In genomic region chr5:172740483-172741205, GRCh38 we compare ENCODE assay signal across 11 cellular contexts. TPM values are rescaled to one million over a fixed set of nuclear protein-coding genes. Genes with fewer than 3 reads are reported as not detected.
A peak's percentile ranks its signal among the peaks of the same experiment; 100 is the strongest.
DNase-seq lines count a peak whose midpoint lies in the region; ATAC-seq and TF ChIP-seq lines count a peak whose summit lies in the region.
"Had no signal": no experiment of that assay in that cellular context is flagged by ENCODE, and none has a peak within 500 bp of the region (broad histone marks: within the 10 kb centered on the region; RNA-seq: fewer than 3 reads in every experiment).

No MANE protein-coding gene starts in this region.

- dilution Hi-C loops in mammary epithelial cell (cut with HindIII; ENCODE audit: low sequenced_read_pairs), result no loop called here

- peak overlapping the region; percentile 73 for H3K9ac ChIP-seq in mammary epithelial cell (ENCODE audit: insufficient read depth, low read length)

- TF ChIP-seq CTCF in mammary epithelial cell (conservative IDR thresholded peaks at IDR 0.05 in 1 of 2, IDR thresholded peaks at IDR 0.05 in 1 of 2; ENCODE audit: extremely low read depth in 1 of 2, insufficient read depth in 1 of 2, low read depth in 1 of 2, low read length in 2 of 2) (no peak), lung (IDR thresholded peaks at IDR 0.05; ENCODE audit: control extremely low read depth, extremely low read depth) (no peak)

- H3K4me2 ChIP-seq in mammary epithelial cell (ENCODE audit: insufficient read depth, low read depth, low read length), result peak overlapping the region; percentile 10

- H3K4me3 ChIP-seq in mammary epithelial cell (replicated peaks in 1 of 3; ENCODE audit: insufficient read depth in 1 of 3, low read depth in 2 of 3, low read length in 3 of 3), result no peak overlapping the region
- no peak overlapping the region for H3K4me3 ChIP-seq in lung

- H3K79me2 ChIP-seq in mammary epithelial cell (ENCODE audit: insufficient read depth, low read length), result no peaks in the 10 kb centered on the region

- H3K4me1 ChIP-seq in mammary epithelial cell (ENCODE audit: insufficient read depth, low read length), result peaks cover 13% of the 10 kb centered on the region
- H3K4me1 ChIP-seq in lung (ENCODE audit: control insufficient read depth in 2 of 2, insufficient read depth in 2 of 2, low read length in 2 of 2), result peaks cover 0 to 10% of the 10 kb centered on the region in 2 donors

- H3K9me3 ChIP-seq in mammary epithelial cell (replicated peaks; ENCODE audit: insufficient read depth, low read length), result no peaks in the 10 kb centered on the region
- no peaks in the 10 kb centered on the region for H3K9me3 ChIP-seq in lung (ENCODE audit: control insufficient read depth in 2 of 2, insufficient read depth in 1 of 2, low read length in 1 of 2)

- H3K27ac ChIP-seq in mammary epithelial cell (ENCODE audit: insufficient read depth, low read depth, low read length) (peak overlapping the region; percentile 87), lung (ENCODE audit: low read depth in 1 of 2, low read length in 1 of 2) (peak overlapping the region; percentile 66 to 88)
- H3K27ac ChIP-seq: VCaP had no signal

- ATAC-seq in lung (ENCODE audit: insufficient read depth, low FRiP score), result peak; percentile 70
- ATAC-seq in HG03045 (IDR thresholded peaks at IDR 0.05; ENCODE audit: unreplicated experiment), result no peak
- no peak for ATAC-seq in GM18861 (IDR thresholded peaks at IDR 0.05; ENCODE audit: unreplicated experiment)

- H2AFZ ChIP-seq in mammary epithelial cell (ENCODE audit: low read depth, low read length), result no peak overlapping the region

- no peaks in the 10 kb centered on the region for H3K36me3 ChIP-seq in mammary epithelial cell (ENCODE audit: insufficient read depth, low read length)
- no peaks in the 10 kb centered on the region for H3K36me3 ChIP-seq in lung (ENCODE audit: control insufficient read depth in 2 of 2, insufficient read depth in 2 of 2, low read length in 2 of 2)

- TSS peak; percentile 99 for BruUV-seq in mammary epithelial cell (replicated peaks; lab: Mats Ljungman, UMichigan)

- no peaks in the 10 kb centered on the region for H4K20me1 ChIP-seq in mammary epithelial cell (ENCODE audit: insufficient read depth, low read length)

- intact Hi-C loops in mammary epithelial cell (cut with micrococcal nuclease), result loop anchor here (1.0 kb wide), 1 partner anchor 25 kb away; no protein-coding TSS in a partner anchor

- CTCF ChIA-PET in mammary epithelial cell (lab: Charles Lee; ENCODE audit: low non-redundant PET), result interaction anchor here (0.6 to 0.7 kb wide), 2 partner anchors 34 to 267 kb away, joined by 12 to 15 read pairs; no protein-coding TSS in a partner anchor

- H3K27me3 ChIP-seq in mammary epithelial cell (ENCODE audit: insufficient read depth, low read length) (no peaks in the 10 kb centered on the region), lung (ENCODE audit: control insufficient read depth, insufficient read depth) (no peaks in the 10 kb centered on the region)

- DNase-seq in NOMO-1 treated with DMSO at 0.1 percent for 48 hours (lab: John Stamatoyannopoulos, UW; ENCODE audit: unreplicated experiment), result peak; percentile 46
- no peak for DNase-seq in NOMO-1 treated with dmso at 0.1 percent for 144 hours (lab: John Stamatoyannopoulos, UW; ENCODE audit: unreplicated experiment)
- DNase-seq in mammary epithelial cell, result peak; percentile 92
- DNase-seq in lung (ENCODE audit: low spot score), result peak; percentile 71
- peak; percentile 72 for DNase-seq in ureter (ENCODE audit: low spot score)
- no peak for DNase-seq in NCI-H1105 (lab: John Stamatoyannopoulos, UW)
- DNase-seq: CD4-positive, CD25-positive, alpha-beta regulatory T cell; stimulated activated naive CD4-positive, alpha-beta T cell treated with Interleukin-2 at 50 U/mL for 16 hours had no signal

- in situ Hi-C loops in mammary epithelial cell (cut with MboI; ENCODE audit: low sequenced_read_pairs in 2 of 2), result no loop called here

- 14% methylated on average over 14 of the region's 15 CpGs for WGBS in mammary epithelial cell (ENCODE audit: low coverage, missing lambda C conversion rate)
- WGBS in lung, 2 donors, result 58 to 61% methylated on average over 15 of the region's 15 CpGs

RNA-seq across cellular contexts. Expression of gene DUSP1, which starts 30.4 kb away (rescaled TPM):
- total RNA-seq in mammary epithelial cell (10 to 100 TPM; 20.7 to 28.8 TPM), lung (100 to 1,000 TPM; 310 to 377 TPM), ureter (84.2 TPM)
- polyA plus RNA-seq in mammary epithelial cell (19.1 TPM), lung (1,000 to 10,000 TPM in 1 of 2 donors, 100 to 1,000 TPM in 1; 138 to 1,153 TPM)
- polyA minus RNA-seq in mammary epithelial cell, result 22.7 TPM

Comparison
In these comparisons a context has a peak if more than half of its experiments do, and no peak if none do; other contexts are left out.
1. DNase-seq: peak in NOMO-1 treated with DMSO at 0.1 percent for 48 hours (single experiment), mammary epithelial cell (single experiment), lung (single experiment) and ureter (single experiment); none in NOMO-1 treated with dmso at 0.1 percent for 144 hours (single experiment) and NCI-H1105 (single experiment).